Comparison of ENCODE assay signal across 9 cellular contexts in genomic region chr9:114367406-114367805, GRCh38.
DNase-seq lines count a peak whose midpoint lies in the region; ATAC-seq and TF ChIP-seq lines count a peak whose summit lies in the region.
"Had no signal": no experiment of that assay in that cellular context is flagged by ENCODE, and none has a peak within 500 bp of the region (broad histone marks: within the 10 kb centered on the region; RNA-seq: fewer than 3 reads in every experiment).

No MANE protein-coding gene starts in this region.

- H3K4me3 Mint-ChIP-seq in stimulated activated memory B cell treated with anti-CD40 and anti-IgM and Interleukin-4, amounts not matched to agents 10 μg/mL and 1 μg/mL and 100 μg/mL, for 72 hours = peak overlapping the region; percentile 58

- H3K9me3 ChIP-seq in duodenal mucosa (ENCODE audit: control insufficient read depth in 1 of 2, low read length in 2 of 2) = no peaks in the 10 kb centered on the region

- ATAC-seq in stimulated activated memory B cell treated with anti-CD40 and anti-IgM and Interleukin-4, amounts not matched to agents 10 μg/mL and 1 μg/mL and 100 μg/mL, for 72 hours = no peak
- no peak for ATAC-seq in HG02798 (IDR thresholded peaks at IDR 0.05; ENCODE audit: poor library complexity, unreplicated experiment)

- H3K36me3 Mint-ChIP-seq in stimulated activated memory B cell treated with anti-CD40 and anti-IgM and Interleukin-4, amounts not matched to agents 10 μg/mL and 1 μg/mL and 100 μg/mL, for 72 hours = peaks cover 74% of the 10 kb centered on the region

- peaks cover 7% of the 10 kb centered on the region for H3K9me3 Mint-ChIP-seq in stimulated activated memory B cell treated with anti-CD40 and anti-IgM and Interleukin-4, amounts not matched to agents 10 μg/mL and 1 μg/mL and 100 μg/mL, for 72 hours

- H3K27ac ChIP-seq in RWPE1 = peak overlapping the region; percentile 44
- H3K27ac ChIP-seq in duodenal mucosa (ENCODE audit: low read depth, low read length) = peak overlapping the region; percentile 43

- POLR2A ChIA-PET in RWPE1 (lab: Yijun Ruan, JAX; ENCODE audit: low non-redundant PET) = no interaction called here

- H3K27me3 Mint-ChIP-seq in stimulated activated memory B cell treated with anti-CD40 and anti-IgM and Interleukin-4, amounts not matched to agents 10 μg/mL and 1 μg/mL and 100 μg/mL, for 72 hours = no peaks in the 10 kb centered on the region

- H3K36me3 ChIP-seq in duodenal mucosa (ENCODE audit: control insufficient read depth in 1 of 2, insufficient read depth in 2 of 2, low read length in 2 of 2) = peaks cover 43 to 67% of the 10 kb centered on the region in 2 donors

- H3K27ac Mint-ChIP-seq in stimulated activated memory B cell treated with anti-CD40 and anti-IgM and Interleukin-4, amounts not matched to agents 10 μg/mL and 1 μg/mL and 100 μg/mL, for 72 hours = peak overlapping the region; percentile 59

- DNase-seq in RWPE1 (ENCODE audit: low spot score) (no peak), cerebellar nuclear complex (lab: John Stamatoyannopoulos, UW) (no peak), NCI-H446 treated with DMSO at 0.1 percent for 48 hours (lab: John Stamatoyannopoulos, UW) (no peak)
- DNase-seq: activated CD4-positive, alpha-beta T cell treated with anti-CD3 and anti-CD28 coated beads, Interleukin-2, amount 50 U/mL, for 48 hours; EL had no signal

- H3K9ac ChIP-seq in duodenal mucosa (ENCODE audit: low read depth in 1 of 2, low read length in 2 of 2) = peak overlapping the region in 1 of 2 donors; percentile 13

- TF ChIP-seq POLR2A in GM19193 (IDR thresholded peaks at IDR 0.05; ENCODE audit: extremely low read depth, insufficient read depth, insufficient read length) = peak; percentile 17

- peaks cover 37 to 39% of the 10 kb centered on the region in 2 donors for H3K4me1 ChIP-seq in duodenal mucosa (ENCODE audit: control insufficient read depth in 1 of 2, insufficient read depth in 2 of 2, low read length in 2 of 2)

- H3K27me3 ChIP-seq in duodenal mucosa (ENCODE audit: control insufficient read depth in 1 of 2, insufficient read depth in 2 of 2, low read length in 2 of 2) = no peaks in the 10 kb centered on the region

- CTCF ChIA-PET in RWPE1 (lab: Yijun Ruan, JAX) = interaction anchor here (0.7 kb wide), 1 partner anchor 485 kb away, joined by 3 read pairs; no protein-coding TSS in a partner anchor

- no peak overlapping the region for H3K4me3 ChIP-seq in duodenal mucosa (ENCODE audit: low read depth in 1 of 2, low read length in 2 of 2)

- peaks cover 92% of the 10 kb centered on the region for H3K4me1 Mint-ChIP-seq in stimulated activated memory B cell treated with anti-CD40 and anti-IgM and Interleukin-4, amounts not matched to agents 10 μg/mL and 1 μg/mL and 100 μg/mL, for 72 hours

- no peak for TF ChIP-seq CTCF in RWPE1 (conservative IDR thresholded peaks at IDR 0.05; ENCODE audit: low read depth)
